Comparison of ENCODE assay signal across 8 cellular contexts in the genomic region with DNA sequence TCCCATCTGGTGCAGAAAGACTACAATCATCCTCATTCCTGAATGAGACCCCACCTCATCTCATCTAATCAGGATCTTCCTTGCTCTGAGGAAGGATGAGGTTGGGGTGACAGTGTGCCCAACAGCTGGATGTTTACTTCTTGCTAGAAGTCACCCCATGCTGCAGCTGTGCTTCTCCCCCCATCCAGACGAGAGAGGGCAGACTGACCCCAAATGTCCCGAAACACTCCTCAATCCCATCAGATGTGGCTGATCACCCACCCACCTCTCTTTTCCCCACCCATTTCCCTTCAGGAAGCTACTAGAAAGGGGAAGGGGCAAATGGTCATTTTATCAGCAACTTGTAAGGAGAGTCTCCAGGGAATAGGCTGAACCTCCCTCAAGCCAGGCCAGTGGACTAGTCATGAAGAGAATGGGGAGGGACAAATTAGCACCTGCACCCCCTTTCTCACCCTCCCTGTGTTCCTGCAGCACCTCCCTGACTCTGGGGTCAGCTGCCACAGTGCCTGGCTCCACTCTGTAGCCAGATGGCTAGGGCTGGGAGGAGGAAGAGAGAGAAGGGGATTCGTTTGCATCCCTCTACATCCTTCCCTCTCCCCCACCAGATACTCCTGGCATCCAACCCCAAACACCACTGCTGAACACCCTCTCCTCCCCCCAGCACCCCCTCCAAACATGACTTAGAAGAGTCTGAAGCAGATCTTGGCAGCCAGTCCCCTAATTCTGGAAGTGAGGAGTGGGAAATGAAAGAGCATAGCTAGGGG. TPM values are rescaled to one million over a fixed set of nuclear protein-coding genes. Genes with fewer than 3 reads are reported as not detected.
DNase-seq lines count a peak whose midpoint lies in the region; TF ChIP-seq lines count a peak whose summit lies in the region.

No MANE protein-coding gene starts in this region.

- H3K9me3 ChIP-seq in GM23248 (ENCODE audit: low read depth) (no peaks in the 10 kb centered on the region), skeletal muscle satellite cell (replicated peaks; ENCODE audit: low read length) (no peaks in the 10 kb centered on the region)

- no peaks in the 10 kb centered on the region for H3K9me2 ChIP-seq in GM23248 (ENCODE audit: insufficient read depth)

- no peaks in the 10 kb centered on the region; the same call in 1 of the 2 replicates for H4K20me1 ChIP-seq in GM23248 (ENCODE audit: insufficient read depth)

- H2AFZ ChIP-seq in GM23248, result no peak overlapping the region

- peak overlapping the region; percentile 81 for H3K4me3 ChIP-seq in GM23248
- H3K4me3 ChIP-seq in foreskin fibroblast (ENCODE audit: low read depth in 1 of 2, low read length in 2 of 2), result peak overlapping the region; percentile 79 to 98
- H3K4me3 ChIP-seq in skeletal muscle satellite cell (ENCODE audit: low read length), result peak overlapping the region; percentile 55

- H3K4me2 ChIP-seq in GM23248 (ENCODE audit: unreplicated experiment) (peak overlapping the region; percentile 83), skeletal muscle satellite cell (ENCODE audit: low read length) (peak overlapping the region; percentile 94)

- in situ Hi-C loops in GM23248 (cut with MboI), result no loop called here

- no peak for TF ChIP-seq CTCF in VCaP (conservative IDR thresholded peaks at IDR 0.05)
- TF ChIP-seq CTCF in foreskin fibroblast (IDR thresholded peaks at IDR 0.05; ENCODE audit: low read depth, low read length), result no peak

- H3K4me1 ChIP-seq in GM23248 (ENCODE audit: insufficient read depth) (peaks cover 51% of the 10 kb centered on the region), skeletal muscle satellite cell (ENCODE audit: control insufficient read depth, insufficient read depth, low read length) (peaks cover 46% of the 10 kb centered on the region)

- WGBS in GM23248 (ENCODE audit: low coverage in 1 of 2, low lambda C conversion rate in 2 of 2, missing lambda C conversion rate in 2 of 2), 2 experiments, result 15 to 20% methylated on average over 2 to 3 of the region's 3 CpGs

- no peaks in the 10 kb centered on the region for H3K27me3 ChIP-seq in GM23248 (replicated peaks; ENCODE audit: insufficient read depth)
- H3K27me3 ChIP-seq in skeletal muscle satellite cell (ENCODE audit: control insufficient read depth, insufficient read depth, low read length), result no peaks in the 10 kb centered on the region

- peaks cover 6% of the 10 kb centered on the region; the same call in 1 of the 2 replicates for H3K36me3 ChIP-seq in GM23248 (ENCODE audit: low read depth)
- H3K36me3 ChIP-seq in skeletal muscle satellite cell (ENCODE audit: insufficient read depth, low read length), result peaks cover 12% of the 10 kb centered on the region

- H3K79me2 ChIP-seq in GM23248 (ENCODE audit: insufficient read depth), result peaks cover 82% of the 10 kb centered on the region

- H3F3A ChIP-seq in GM23248 (ENCODE audit: insufficient read depth), result peaks cover 35% of the 10 kb centered on the region

- DNase-seq in GM23248 (peak; percentile 55), foreskin fibroblast (peak in 1 of 2 donors; percentile 28), NCI-H446 treated with DMSO at 0.1 percent for 48 hours (lab: John Stamatoyannopoulos, UW) (no peak), NCI-H128 (lab: John Stamatoyannopoulos, UW; ENCODE audit: unreplicated experiment) (no peak), SHP77 (lab: John Stamatoyannopoulos, UW) (no peak)
- no peak for DNase-seq in activated naive CD4-positive, alpha-beta T cell treated with Interleukin-2 at 50 U/mL for 16 hours

- peak overlapping the region; percentile 83; the same call in 1 of the 2 replicates for H3K9ac ChIP-seq in GM23248
- peak overlapping the region; percentile 9 for H3K9ac ChIP-seq in skeletal muscle satellite cell (ENCODE audit: low read depth, low read length)

- H3K27ac ChIP-seq in GM23248, result peak overlapping the region; percentile 7; the same call in 1 of the 2 replicates
- H3K27ac ChIP-seq in VCaP, result peak overlapping the region; percentile 97

RNA-seq across cellular contexts. Expression of a gene that starts 2.8 kb away (rescaled TPM):
- total RNA-seq in GM23248 (2014; rRNA removed; shearing (Covaris generic)), result 13.0 and 24.7 TPM in 2 replicates
- 19.0 and 23.2 TPM in 2 replicates for polyA plus RNA-seq in GM23248 (2016; fragmentation: Nextera tagmentation; extraction: Ambion mirVana)
- 25.6 and 26.2 TPM in 2 replicates for total RNA-seq in skeletal muscle satellite cell (2012; rRNA removed)

RNA-seq across cellular contexts. Expression of a gene that starts 12.9 kb away (rescaled TPM):
- total RNA-seq in GM23248 (2014; rRNA removed; shearing (Covaris generic)), result 456 and 505 TPM in 2 replicates
- polyA plus RNA-seq in GM23248 (2016; fragmentation: Nextera tagmentation; extraction: Ambion mirVana), result 826 and 857 TPM in 2 replicates
- total RNA-seq in skeletal muscle satellite cell (2012; rRNA removed), result 547 and 574 TPM in 2 replicates

RNA-seq across cellular contexts. Expression of a gene that starts 55.2 kb away (rescaled TPM):
- total RNA-seq in GM23248 (2014; rRNA removed; shearing (Covaris generic)), result 79.9 and 89.2 TPM in 2 replicates
- polyA plus RNA-seq in GM23248 (2016; fragmentation: Nextera tagmentation; extraction: Ambion mirVana), result 237 and 245 TPM in 2 replicates
- total RNA-seq in skeletal muscle satellite cell (2012; rRNA removed), result 103 and 126 TPM in 2 replicates
